Comparison of ENCODE assay signal across 3 cellular contexts in the genomic region with DNA sequence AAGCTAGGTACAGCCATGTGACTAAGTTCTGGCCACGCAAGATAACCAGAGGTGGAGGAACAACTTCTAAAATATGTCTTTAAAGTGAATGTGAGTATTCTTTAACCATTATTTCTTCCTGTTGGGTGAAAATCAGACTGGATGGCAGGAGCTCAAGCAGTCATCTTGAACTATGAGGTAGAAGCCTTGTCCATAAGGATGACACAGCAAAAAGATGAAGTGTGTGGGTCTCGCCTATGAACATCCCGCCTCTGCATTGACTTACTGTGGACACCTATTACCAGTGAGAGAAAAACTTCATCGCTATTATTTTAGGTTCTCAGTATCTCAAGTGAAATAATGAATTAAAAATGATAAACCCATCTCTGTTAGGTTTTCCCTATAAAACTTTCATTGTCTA.
TF ChIP-seq lines count a peak whose summit lies in the region.

No MANE protein-coding gene starts in this region.

TF ChIP-seq in HepG2, 621 proteins besides CTCF, POLR2A, EP300 and RAD21 (continues in another document):
- TF ChIP-seq RFX1 (IDR thresholded peaks at IDR 0.05) (no peak), ZNF17 (CRISPR knock-in tag; IDR thresholded peaks at IDR 0.05) (no peak), NFE2L2 (IDR thresholded peaks at IDR 0.05; ENCODE audit: low read length) (peak; percentile 56), NFE2 (CRISPR knock-in tag; IDR thresholded peaks at IDR 0.05) (peak; percentile 35; the same call in 1 of the 2 replicates)
- TF ChIP-seq, protein P1, sequence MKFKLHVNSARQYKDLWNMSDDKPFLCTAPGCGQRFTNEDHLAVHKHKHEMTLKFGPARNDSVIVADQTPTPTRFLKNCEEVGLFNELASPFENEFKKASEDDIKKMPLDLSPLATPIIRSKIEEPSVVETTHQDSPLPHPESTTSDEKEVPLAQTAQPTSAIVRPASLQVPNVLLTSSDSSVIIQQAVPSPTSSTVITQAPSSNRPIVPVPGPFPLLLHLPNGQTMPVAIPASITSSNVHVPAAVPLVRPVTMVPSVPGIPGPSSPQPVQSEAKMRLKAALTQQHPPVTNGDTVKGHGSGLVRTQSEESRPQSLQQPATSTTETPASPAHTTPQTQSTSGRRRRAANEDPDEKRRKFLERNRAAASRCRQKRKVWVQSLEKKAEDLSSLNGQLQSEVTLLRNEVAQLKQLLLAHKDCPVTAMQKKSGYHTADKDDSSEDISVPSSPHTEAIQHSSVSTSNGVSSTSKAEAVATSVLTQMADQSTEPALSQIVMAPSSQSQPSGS (CRISPR knock-in tag; IDR thresholded peaks at IDR 0.05), result no peak
- TF ChIP-seq, protein P2, sequence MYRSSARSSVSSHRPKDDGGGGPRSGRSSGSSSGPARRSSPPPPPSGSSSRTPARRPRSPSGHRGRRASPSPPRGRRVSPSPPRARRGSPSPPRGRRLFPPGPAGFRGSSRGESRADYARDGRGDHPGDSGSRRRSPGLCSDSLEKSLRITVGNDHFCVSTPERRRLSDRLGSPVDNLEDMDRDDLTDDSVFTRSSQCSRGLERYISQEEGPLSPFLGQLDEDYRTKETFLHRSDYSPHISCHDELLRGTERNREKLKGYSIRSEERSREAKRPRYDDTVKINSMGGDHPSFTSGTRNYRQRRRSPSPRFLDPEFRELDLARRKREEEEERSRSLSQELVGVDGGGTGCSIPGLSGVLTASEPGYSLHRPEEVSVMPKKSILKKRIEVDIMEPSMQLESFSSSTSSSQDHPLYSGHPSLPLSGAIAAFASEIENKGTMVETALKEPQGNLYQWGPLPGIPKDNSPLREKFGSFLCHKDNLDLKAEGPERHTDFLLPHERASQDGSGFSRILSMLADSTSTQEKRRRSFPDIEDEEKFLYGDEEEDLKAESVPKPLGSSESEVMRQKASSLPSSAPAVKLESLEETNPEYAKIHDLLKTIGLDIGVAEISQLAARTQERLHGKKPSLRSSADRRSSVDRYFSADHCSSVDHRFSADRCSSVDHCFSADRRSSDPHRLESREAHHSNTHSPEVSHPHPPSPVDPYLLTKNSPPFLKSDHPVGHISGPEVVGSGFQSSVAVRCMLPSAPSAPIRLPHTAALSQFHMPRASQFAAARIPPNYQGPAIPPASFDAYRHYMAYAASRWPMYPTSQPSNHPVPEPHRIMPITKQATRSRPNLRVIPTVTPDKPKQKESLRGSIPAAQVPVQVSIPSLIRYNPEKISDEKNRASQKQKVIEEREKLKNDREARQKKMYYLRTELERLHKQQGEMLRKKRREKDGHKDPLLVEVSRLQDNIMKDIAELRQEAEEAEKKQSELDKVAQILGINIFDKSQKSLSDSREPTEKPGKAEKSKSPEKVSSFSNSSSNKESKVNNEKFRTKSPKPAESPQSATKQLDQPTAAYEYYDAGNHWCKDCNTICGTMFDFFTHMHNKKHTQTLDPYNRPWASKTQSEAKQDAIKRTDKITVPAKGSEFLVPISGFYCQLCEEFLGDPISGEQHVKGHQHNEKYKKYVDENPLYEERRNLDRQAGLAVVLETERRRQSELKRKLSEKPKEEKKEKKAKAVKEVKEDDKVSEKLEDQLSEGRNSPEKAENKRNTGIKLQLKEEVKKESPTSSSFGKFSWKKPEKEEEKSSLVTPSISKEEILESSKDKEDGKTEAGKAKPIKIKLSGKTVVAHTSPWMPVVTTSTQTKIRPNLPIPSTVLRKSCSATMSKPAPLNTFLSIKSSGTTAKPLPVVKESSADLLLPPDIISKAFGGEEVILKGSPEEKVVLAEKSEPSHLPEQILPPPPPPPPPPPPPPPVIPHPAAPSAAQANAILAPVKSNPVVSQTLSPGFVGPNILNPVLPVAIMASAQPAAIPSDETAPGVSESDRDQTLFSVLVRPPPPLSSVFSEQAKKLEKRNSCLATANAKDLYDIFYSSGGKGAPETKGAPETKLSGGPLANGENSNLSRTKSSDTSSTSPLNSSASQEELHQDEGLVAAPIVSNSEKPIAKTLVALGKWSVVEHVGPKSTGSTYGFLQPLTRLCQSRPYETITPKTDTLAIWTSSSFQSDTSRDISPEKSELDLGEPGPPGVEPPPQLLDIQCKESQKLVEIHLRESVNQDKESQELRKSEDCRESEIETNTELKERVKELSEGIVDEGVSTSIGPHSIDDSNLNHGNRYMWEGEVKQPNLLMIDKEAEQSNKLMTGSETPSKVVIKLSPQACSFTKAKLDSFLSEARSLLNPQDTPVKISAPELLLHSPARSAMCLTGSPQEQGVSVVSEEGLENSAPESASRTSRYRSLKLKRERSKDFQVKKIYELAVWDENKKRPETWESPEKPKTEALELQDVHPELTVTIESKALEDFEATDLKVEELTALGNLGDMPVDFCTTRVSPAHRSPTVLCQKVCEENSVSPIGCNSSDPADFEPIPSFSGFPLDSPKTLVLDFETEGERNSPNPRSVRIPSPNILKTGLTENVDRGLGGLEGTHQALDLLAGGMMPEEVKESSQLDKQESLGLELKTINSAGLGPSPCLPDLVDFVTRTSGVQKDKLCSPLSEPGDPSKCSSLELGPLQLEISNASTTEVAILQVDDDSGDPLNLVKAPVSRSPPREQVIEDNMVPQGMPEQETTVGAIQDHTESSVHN (CRISPR knock-in tag; IDR thresholded peaks at IDR 0.05), result no peak

TF ChIP-seq in GM23338, 12 proteins besides CTCF, POLR2A, EP300 and RAD21 (continues in another document):
- TF ChIP-seq, protein P3, sequence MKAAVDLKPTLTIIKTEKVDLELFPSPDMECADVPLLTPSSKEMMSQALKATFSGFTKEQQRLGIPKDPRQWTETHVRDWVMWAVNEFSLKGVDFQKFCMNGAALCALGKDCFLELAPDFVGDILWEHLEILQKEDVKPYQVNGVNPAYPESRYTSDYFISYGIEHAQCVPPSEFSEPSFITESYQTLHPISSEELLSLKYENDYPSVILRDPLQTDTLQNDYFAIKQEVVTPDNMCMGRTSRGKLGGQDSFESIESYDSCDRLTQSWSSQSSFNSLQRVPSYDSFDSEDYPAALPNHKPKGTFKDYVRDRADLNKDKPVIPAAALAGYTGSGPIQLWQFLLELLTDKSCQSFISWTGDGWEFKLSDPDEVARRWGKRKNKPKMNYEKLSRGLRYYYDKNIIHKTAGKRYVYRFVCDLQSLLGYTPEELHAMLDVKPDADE (IDR thresholded peaks at IDR 0.05), result no peak
- TF ChIP-seq NANOG (IDR thresholded peaks at IDR 0.05; ENCODE audit: borderline replicate concordance) (no peak), CREB1 (CRISPR knock-in tag; IDR thresholded peaks at IDR 0.05; ENCODE audit: low read depth) (no peak), EZH2 (IDR thresholded peaks at IDR 0.05; ENCODE audit: low read depth, unreplicated experiment) (no peak), POLR2AphosphoS5 (IDR thresholded peaks at IDR 0.05; ENCODE audit: low read depth) (no peak), JUNB (IDR thresholded peaks at IDR 0.05; ENCODE audit: unreplicated experiment) (no peak), ZNF114 (CRISPR knock-in tag; IDR thresholded peaks at IDR 0.05) (no peak), ZNF331 (CRISPR knock-in tag; IDR thresholded peaks at IDR 0.05; ENCODE audit: low read depth) (no peak), EZH2phosphoT487 (IDR thresholded peaks at IDR 0.05; ENCODE audit: unreplicated experiment) (no peak)

TF ChIP-seq in K562, 482 proteins besides CTCF, POLR2A, EP300 and RAD21:
- TF ChIP-seq MAFG (tag; conservative IDR thresholded peaks at IDR 0.05) (peak; percentile 22; the same call in 1 of the 2 replicates), TRIM24 (IDR thresholded peaks at IDR 0.05) (no peak)
- TF ChIP-seq, protein P4, sequence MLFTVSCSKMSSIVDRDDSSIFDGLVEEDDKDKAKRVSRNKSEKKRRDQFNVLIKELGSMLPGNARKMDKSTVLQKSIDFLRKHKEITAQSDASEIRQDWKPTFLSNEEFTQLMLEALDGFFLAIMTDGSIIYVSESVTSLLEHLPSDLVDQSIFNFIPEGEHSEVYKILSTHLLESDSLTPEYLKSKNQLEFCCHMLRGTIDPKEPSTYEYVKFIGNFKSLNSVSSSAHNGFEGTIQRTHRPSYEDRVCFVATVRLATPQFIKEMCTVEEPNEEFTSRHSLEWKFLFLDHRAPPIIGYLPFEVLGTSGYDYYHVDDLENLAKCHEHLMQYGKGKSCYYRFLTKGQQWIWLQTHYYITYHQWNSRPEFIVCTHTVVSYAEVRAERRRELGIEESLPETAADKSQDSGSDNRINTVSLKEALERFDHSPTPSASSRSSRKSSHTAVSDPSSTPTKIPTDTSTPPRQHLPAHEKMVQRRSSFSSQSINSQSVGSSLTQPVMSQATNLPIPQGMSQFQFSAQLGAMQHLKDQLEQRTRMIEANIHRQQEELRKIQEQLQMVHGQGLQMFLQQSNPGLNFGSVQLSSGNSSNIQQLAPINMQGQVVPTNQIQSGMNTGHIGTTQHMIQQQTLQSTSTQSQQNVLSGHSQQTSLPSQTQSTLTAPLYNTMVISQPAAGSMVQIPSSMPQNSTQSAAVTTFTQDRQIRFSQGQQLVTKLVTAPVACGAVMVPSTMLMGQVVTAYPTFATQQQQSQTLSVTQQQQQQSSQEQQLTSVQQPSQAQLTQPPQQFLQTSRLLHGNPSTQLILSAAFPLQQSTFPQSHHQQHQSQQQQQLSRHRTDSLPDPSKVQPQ (CRISPR knock-in tag; IDR thresholded peaks at IDR 0.05; ENCODE audit: borderline replicate concordance), result no peak
TF ChIP-seq in K562: peak in this region for 1.
